Comparison of ENCODE assay signal across 8 cellular contexts in the genomic region with DNA sequence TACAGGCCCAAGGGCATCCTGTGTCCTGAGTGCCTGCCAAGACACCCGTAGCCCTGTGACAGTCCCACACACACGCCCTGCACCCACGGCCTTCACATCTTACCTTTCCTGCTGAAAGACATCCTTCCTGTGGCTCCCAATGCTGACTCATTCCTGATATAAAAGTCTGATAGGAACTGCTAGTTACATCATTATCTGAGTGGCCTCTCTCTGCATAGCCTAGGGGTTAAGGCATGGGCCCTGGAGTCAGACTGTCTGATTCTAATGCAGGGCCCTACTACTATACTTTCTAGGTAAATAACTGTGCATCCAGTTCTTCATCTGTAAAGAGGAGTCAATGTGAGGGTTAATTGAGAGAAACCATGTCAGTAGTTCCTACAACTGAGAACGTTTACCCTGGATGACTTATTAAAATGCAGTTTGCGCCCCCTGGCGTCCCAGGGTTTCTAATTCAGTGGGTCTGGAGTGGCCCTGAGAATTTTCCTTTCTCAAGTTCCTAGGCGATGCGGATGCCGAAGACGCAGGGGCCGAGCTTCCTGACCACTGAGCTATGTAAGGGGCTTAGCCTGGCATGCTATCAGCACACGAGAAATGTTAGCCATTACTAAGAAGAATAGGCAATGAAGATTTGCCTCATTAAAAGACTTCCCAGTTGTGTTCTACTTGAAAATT. TPM values are rescaled to one million over a fixed set of nuclear protein-coding genes. Genes with fewer than 3 reads are reported as not detected.
DNase-seq lines count a peak whose midpoint lies in the region; ATAC-seq and TF ChIP-seq lines count a peak whose summit lies in the region.

No MANE protein-coding gene starts in this region.

- intact Hi-C loops in CD4-positive, alpha-beta memory T cell (cut with micrococcal nuclease): loop anchor here (1.0 kb wide), 1 partner anchor 121 kb away; no protein-coding TSS in a partner anchor
- intact Hi-C loops in PC-9 (cut with micrococcal nuclease; ENCODE audit: unreplicated experiment): loop anchor here (1.0 to 10.0 kb wide), 2 partner anchors 61 to 121 kb away; no protein-coding TSS in a partner anchor

- TF ChIP-seq RAD21 in Ishikawa (IDR thresholded peaks at IDR 0.05; ENCODE audit: low read depth): peak; percentile 76

- no peaks in the 10 kb centered on the region for H3K9me3 Mint-ChIP-seq in CD4-positive, alpha-beta memory T cell
- no peaks in the 10 kb centered on the region for H3K9me3 Mint-ChIP-seq in neural crest cell
- no peaks in the 10 kb centered on the region for H3K9me3 Mint-ChIP-seq in stimulated activated naive CD8-positive, alpha-beta T cell treated with anti-CD3 and anti-CD28 coated beads, Interleukin-15, amount 100 ng/mL, for 72 hours

- peak overlapping the region; percentile 20; the same call in 1 of the 2 replicates for H3K4me2 ChIP-seq in PC-9

- peak; percentile 78 for ATAC-seq in GM19467 (IDR thresholded peaks at IDR 0.05; ENCODE audit: unreplicated experiment)
- peak; percentile 80 for ATAC-seq in stimulated activated naive CD8-positive, alpha-beta T cell treated with anti-CD3 and anti-CD28 coated beads, Interleukin-15, amount 100 ng/mL, for 72 hours

- BruUV-seq in PC-9 (replicated peaks; lab: Mats Ljungman, UMichigan): no TSS peak

- TF ChIP-seq CTCF in PC-9 (conservative IDR thresholded peaks at IDR 0.05) (peak; percentile 85), neural crest cell (conservative IDR thresholded peaks at IDR 0.05) (peak; percentile 89)

- peak in 4 of 5 donors; percentile 20 to 29 (median 26) for DNase-seq in CD4-positive, alpha-beta memory T cell
- DNase-seq in PC-9: peak; percentile 61 to 65
- peak; percentile 58 for DNase-seq in activated T-cell treated with anti-CD3 and anti-CD28 coated beads, Interleukin-2, amount 50 U/mL, for 1 hour
- DNase-seq in fibroblast of peridontal ligament (ENCODE audit: extremely low read depth): peak; percentile 82
- DNase-seq in neural crest cell (ENCODE audit: low read depth, low spot score): peak; percentile 83
- peak; percentile 49 to 55 for DNase-seq in stimulated activated naive CD8-positive, alpha-beta T cell treated with anti-CD3 and anti-CD28 coated beads, Interleukin-15, amount 100 ng/mL, for 72 hours

- H3K79me2 ChIP-seq in PC-9 (ENCODE audit: low read depth): no peaks in the 10 kb centered on the region

- H3K4me1 Mint-ChIP-seq in CD4-positive, alpha-beta memory T cell: peaks cover 5 to 22% (median 13%) of the 10 kb centered on the region in 4 donors
- H3K4me1 Mint-ChIP-seq in neural crest cell: peaks cover 8% of the 10 kb centered on the region
- peaks cover 29% of the 10 kb centered on the region for H3K4me1 Mint-ChIP-seq in stimulated activated naive CD8-positive, alpha-beta T cell treated with anti-CD3 and anti-CD28 coated beads, Interleukin-15, amount 100 ng/mL, for 72 hours

- TF ChIP-seq EP300 in Ishikawa (IDR thresholded peaks at IDR 0.05; ENCODE audit: borderline replicate concordance): no peak

- no peaks in the 10 kb centered on the region for H3K27me3 ChIP-seq in CD4-positive, alpha-beta memory T cell (ENCODE audit: insufficient read depth, low read length)
- H3K27me3 ChIP-seq in PC-9 (ENCODE audit: insufficient read depth, low read depth): no peaks in the 10 kb centered on the region

- no peaks in the 10 kb centered on the region for H3K9me3 ChIP-seq in CD4-positive, alpha-beta memory T cell (ENCODE audit: control insufficient read depth in 1 of 2, low read length in 2 of 2)
- no peaks in the 10 kb centered on the region for H3K9me3 ChIP-seq in PC-9 (ENCODE audit: insufficient read depth, low read depth)

- peaks cover 12% of the 10 kb centered on the region for H3K4me1 ChIP-seq in CD4-positive, alpha-beta memory T cell (ENCODE audit: insufficient read depth, low read length)
- peaks cover 6% of the 10 kb centered on the region; the same call in 1 of the 2 replicates for H3K4me1 ChIP-seq in PC-9 (replicated peaks; ENCODE audit: insufficient read depth)

- H3K27me3 Mint-ChIP-seq in CD4-positive, alpha-beta memory T cell: peaks cover 11% of the 10 kb centered on the region in 2 donors
- H3K27me3 Mint-ChIP-seq in neural crest cell (ENCODE audit: low read depth): peaks cover 2% of the 10 kb centered on the region
- H3K27me3 Mint-ChIP-seq in stimulated activated naive CD8-positive, alpha-beta T cell treated with anti-CD3 and anti-CD28 coated beads, Interleukin-15, amount 100 ng/mL, for 72 hours: peaks cover 33% of the 10 kb centered on the region

- H3K9me2 ChIP-seq in PC-9 (ENCODE audit: insufficient read depth): no peaks in the 10 kb centered on the region

- peak overlapping the region in 1 of 8 donors; percentile 20 for H3K4me3 Mint-ChIP-seq in CD4-positive, alpha-beta memory T cell
- H3K4me3 Mint-ChIP-seq in neural crest cell: no peak overlapping the region
- H3K4me3 Mint-ChIP-seq in stimulated activated naive CD8-positive, alpha-beta T cell treated with anti-CD3 and anti-CD28 coated beads, Interleukin-15, amount 100 ng/mL, for 72 hours: no peak overlapping the region

- CTCF ChIA-PET in CD4-positive, alpha-beta memory T cell (lab: Charles Lee; ENCODE audit: partially characterized antibody): interaction anchor here (0.7 to 9.9 kb wide), 10 partner anchors 9 to 127 kb away, joined by 3 to 112 read pairs (median 4); no protein-coding TSS in a partner anchor
- CTCF ChIA-PET in PC-9 (lab: Charles Lee): interaction anchor here (0.5 kb wide), 1 partner anchor 386 kb away, joined by 3 read pairs; no protein-coding TSS in a partner anchor

- H3K36me3 ChIP-seq in CD4-positive, alpha-beta memory T cell (ENCODE audit: insufficient read depth, low read length): no peaks in the 10 kb centered on the region
- H3K36me3 ChIP-seq in PC-9 (ENCODE audit: low read depth): no peaks in the 10 kb centered on the region

- H2AFZ ChIP-seq in PC-9: no peak overlapping the region

- no peak overlapping the region for H3K27ac ChIP-seq in CD4-positive, alpha-beta memory T cell (ENCODE audit: low read depth, low read length)
- H3K27ac ChIP-seq in PC-9: no peak overlapping the region

- H3K4me3 ChIP-seq in CD4-positive, alpha-beta memory T cell (ENCODE audit: low read length in 2 of 2): no peak overlapping the region
- no peak overlapping the region for H3K4me3 ChIP-seq in PC-9

- H3F3A ChIP-seq in PC-9 (ENCODE audit: insufficient read depth, low read depth): no peaks in the 10 kb centered on the region

- no peaks in the 10 kb centered on the region for H4K20me1 ChIP-seq in PC-9 (ENCODE audit: insufficient read depth)

- H3K36me3 Mint-ChIP-seq in CD4-positive, alpha-beta memory T cell: no peaks in the 10 kb centered on the region
- H3K36me3 Mint-ChIP-seq in neural crest cell (ENCODE audit: low read depth): no peaks in the 10 kb centered on the region

- H3K27ac Mint-ChIP-seq in CD4-positive, alpha-beta memory T cell: peak overlapping the region in 1 of 7 donors; percentile 82
- no peak overlapping the region for H3K27ac Mint-ChIP-seq in neural crest cell (ENCODE audit: unreplicated experiment)
- H3K27ac Mint-ChIP-seq in stimulated activated naive CD8-positive, alpha-beta T cell treated with anti-CD3 and anti-CD28 coated beads, Interleukin-15, amount 100 ng/mL, for 72 hours: peak overlapping the region in 1 of 2 donors; percentile 19

- POLR2A ChIA-PET in CD4-positive, alpha-beta memory T cell (lab: Charles Lee; ENCODE audit: partially characterized antibody): no interaction called here
- POLR2A ChIA-PET in PC-9 (lab: Charles Lee; ENCODE audit: unreplicated experiment): no interaction called here

TF ChIP-seq in Ishikawa, 13 proteins besides CTCF, POLR2A, EP300 and RAD21 (continues in another document):
- TF ChIP-seq, protein P1, sequence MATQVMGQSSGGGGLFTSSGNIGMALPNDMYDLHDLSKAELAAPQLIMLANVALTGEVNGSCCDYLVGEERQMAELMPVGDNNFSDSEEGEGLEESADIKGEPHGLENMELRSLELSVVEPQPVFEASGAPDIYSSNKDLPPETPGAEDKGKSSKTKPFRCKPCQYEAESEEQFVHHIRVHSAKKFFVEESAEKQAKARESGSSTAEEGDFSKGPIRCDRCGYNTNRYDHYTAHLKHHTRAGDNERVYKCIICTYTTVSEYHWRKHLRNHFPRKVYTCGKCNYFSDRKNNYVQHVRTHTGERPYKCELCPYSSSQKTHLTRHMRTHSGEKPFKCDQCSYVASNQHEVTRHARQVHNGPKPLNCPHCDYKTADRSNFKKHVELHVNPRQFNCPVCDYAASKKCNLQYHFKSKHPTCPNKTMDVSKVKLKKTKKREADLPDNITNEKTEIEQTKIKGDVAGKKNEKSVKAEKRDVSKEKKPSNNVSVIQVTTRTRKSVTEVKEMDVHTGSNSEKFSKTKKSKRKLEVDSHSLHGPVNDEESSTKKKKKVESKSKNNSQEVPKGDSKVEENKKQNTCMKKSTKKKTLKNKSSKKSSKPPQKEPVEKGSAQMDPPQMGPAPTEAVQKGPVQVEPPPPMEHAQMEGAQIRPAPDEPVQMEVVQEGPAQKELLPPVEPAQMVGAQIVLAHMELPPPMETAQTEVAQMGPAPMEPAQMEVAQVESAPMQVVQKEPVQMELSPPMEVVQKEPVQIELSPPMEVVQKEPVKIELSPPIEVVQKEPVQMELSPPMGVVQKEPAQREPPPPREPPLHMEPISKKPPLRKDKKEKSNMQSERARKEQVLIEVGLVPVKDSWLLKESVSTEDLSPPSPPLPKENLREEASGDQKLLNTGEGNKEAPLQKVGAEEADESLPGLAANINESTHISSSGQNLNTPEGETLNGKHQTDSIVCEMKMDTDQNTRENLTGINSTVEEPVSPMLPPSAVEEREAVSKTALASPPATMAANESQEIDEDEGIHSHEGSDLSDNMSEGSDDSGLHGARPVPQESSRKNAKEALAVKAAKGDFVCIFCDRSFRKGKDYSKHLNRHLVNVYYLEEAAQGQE (IDR thresholded peaks at IDR 0.05; ENCODE audit: low read depth): no peak
- TF ChIP-seq YY1 (IDR thresholded peaks at IDR 0.05; ENCODE audit: low read depth): no peak
- TF ChIP-seq, protein P2, sequence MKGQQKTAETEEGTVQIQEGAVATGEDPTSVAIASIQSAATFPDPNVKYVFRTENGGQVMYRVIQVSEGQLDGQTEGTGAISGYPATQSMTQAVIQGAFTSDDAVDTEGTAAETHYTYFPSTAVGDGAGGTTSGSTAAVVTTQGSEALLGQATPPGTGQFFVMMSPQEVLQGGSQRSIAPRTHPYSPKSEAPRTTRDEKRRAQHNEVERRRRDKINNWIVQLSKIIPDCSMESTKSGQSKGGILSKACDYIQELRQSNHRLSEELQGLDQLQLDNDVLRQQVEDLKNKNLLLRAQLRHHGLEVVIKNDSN (IDR thresholded peaks at IDR 0.05): no peak
- no peak for TF ChIP-seq NFIC (IDR thresholded peaks at IDR 0.05)
- TF ChIP-seq TCF12 (IDR thresholded peaks at IDR 0.05; ENCODE audit: low read depth): no peak
- TF ChIP-seq EGR1 (IDR thresholded peaks at IDR 0.05): no peak
- TF ChIP-seq ZBTB7A (IDR thresholded peaks at IDR 0.05; ENCODE audit: low read depth): no peak
- no peak for TF ChIP-seq CEBPB (IDR thresholded peaks at IDR 0.05)
- TF ChIP-seq CREB1 (IDR thresholded peaks at IDR 0.05; ENCODE audit: low read depth): no peak
- TF ChIP-seq TEAD4 (IDR thresholded peaks at IDR 0.05): no peak
- no peak for TF ChIP-seq FOXM1 (IDR thresholded peaks at IDR 0.05; ENCODE audit: borderline replicate concordance, low read depth)

RNA-seq across cellular contexts. Expression of gene GPR45, which starts 6.0 kb away (rescaled TPM):
- total RNA-seq in CD4-positive, alpha-beta memory T cell: not detected
- polyA plus RNA-seq in CD4-positive, alpha-beta memory T cell: not detected
- total RNA-seq in PC-9 (2021) (not detected in 2 replicates), neural crest cell (0.30 TPM in 1 of 2 replicates, not detected in the other)

Comparison
In these comparisons a context has a peak if more than half of its experiments do, and no peak if none do; other contexts are left out.
1. DNase-seq: peak in every context shown above with its lines; median percentile 83 in neural crest cell; 82 in fibroblast of peridontal ligament; 63 in PC-9; 58 in activated T-cell treated with anti-CD3 and anti-CD28 coated beads, Interleukin-2, amount 50 U/mL, for 1 hour; 52 in stimulated activated naive CD8-positive, alpha-beta T cell treated with anti-CD3 and anti-CD28 coated beads, Interleukin-15, amount 100 ng/mL, for 72 hours; 26 in CD4-positive, alpha-beta memory T cell.